In the genomic region with DNA sequence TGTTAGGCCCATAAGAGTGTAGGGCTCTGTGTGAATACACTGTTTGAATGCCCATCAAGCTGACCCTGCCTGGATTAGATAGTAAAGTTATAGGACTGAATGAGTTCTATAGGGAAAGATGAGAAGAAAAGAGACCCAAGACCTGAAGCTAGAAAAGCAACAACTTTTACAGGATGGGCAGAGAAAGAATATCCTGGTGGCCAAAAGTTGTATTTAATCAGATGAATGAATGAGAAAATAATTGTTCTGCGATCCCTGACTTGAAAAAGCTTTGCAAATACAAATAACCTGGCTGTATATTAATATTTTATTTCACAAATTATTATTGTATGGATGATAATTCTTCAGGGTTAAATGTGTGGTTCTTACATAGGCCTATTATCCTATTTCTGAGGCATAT, we compare ENCODE assay signal across 20 cellular contexts. TPM values are rescaled to one million over a fixed set of nuclear protein-coding genes. Genes with fewer than 3 reads are reported as not detected.
A peak's percentile ranks its signal among the peaks of the same experiment; 100 is the strongest.
DNase-seq lines count a peak whose midpoint lies in the region; ATAC-seq and TF ChIP-seq lines count a peak whose summit lies in the region.
"Had no signal": no experiment of that assay in that cellular context is flagged by ENCODE, and none has a peak within 500 bp of the region (broad histone marks: within the 10 kb centered on the region; RNA-seq: fewer than 3 reads in every experiment).

No MANE protein-coding gene starts in this region.

- H3K9me3 Mint-ChIP-seq in activated T-cell treated with anti-CD3 and anti-CD28 coated beads, Interleukin-2, amount 50 U/mL, for 72 hours = no peaks in the 10 kb centered on the region
- no peaks in the 10 kb centered on the region for H3K9me3 Mint-ChIP-seq in WTC11
- peaks cover 8% of the 10 kb centered on the region for H3K9me3 Mint-ChIP-seq in glutamatergic neuron (ENCODE audit: unreplicated experiment)

- no peaks in the 10 kb centered on the region for H3K9me3 ChIP-seq in thoracic aorta
- H3K9me3 ChIP-seq: HAP-1, Peyer's patch had no signal

- H3K4me3 Mint-ChIP-seq in activated T-cell treated with anti-CD3 and anti-CD28 coated beads, Interleukin-2, amount 50 U/mL, for 72 hours = no peak overlapping the region
- no peak overlapping the region for H3K4me3 Mint-ChIP-seq in WTC11
- H3K4me3 Mint-ChIP-seq in glutamatergic neuron (ENCODE audit: unreplicated experiment) = no peak overlapping the region

- no peak for ATAC-seq in activated T-cell treated with anti-CD3 and anti-CD28 coated beads, Interleukin-2, amount 50 U/mL, for 72 hours (replicated peaks in 1 of 2)
- ATAC-seq in WTC11 (no peak), thoracic aorta (ENCODE audit: insufficient number of reproducible peaks, low FRiP score, low read depth) (no peak), HG02798 (IDR thresholded peaks at IDR 0.05; ENCODE audit: poor library complexity, unreplicated experiment) (no peak)

- no peak overlapping the region for H3K4me3 ChIP-seq in thoracic aorta
- H3K4me3 ChIP-seq: HAP-1, Peyer's patch had no signal

- H3K4me1 ChIP-seq in thoracic aorta (ENCODE audit: control insufficient read depth in 1 of 2, low read depth in 2 of 2) = peaks cover 0 to 7% of the 10 kb centered on the region in 2 donors

- no peaks in the 10 kb centered on the region for H3K27me3 ChIP-seq in thoracic aorta (replicated peaks; ENCODE audit: insufficient read depth)
- H3K27me3 ChIP-seq: Peyer's patch had no signal

- no peak overlapping the region for H3K27ac ChIP-seq in thoracic aorta
- H3K27ac ChIP-seq: KMS-11, Peyer's patch had no signal

- no peak for DNase-seq in activated T-cell treated with anti-CD3 and anti-CD28 coated beads, Interleukin-2, amount 50 U/mL, for 72 hours
- no peak for DNase-seq in activated T-cell treated with anti-CD3 and anti-CD28 coated beads, Interleukin-2, amount 50 U/mL, for 1 hour
- DNase-seq in WTC11 (ENCODE audit: low spot score) (no peak), glutamatergic neuron (no peak), thoracic aorta (ENCODE audit: low spot score) (no peak), OCI-M2 (lab: John Stamatoyannopoulos, UW; ENCODE audit: unreplicated experiment) (no peak), DMS 273 treated with DMSO at 0.1 percent for 48 hours (lab: John Stamatoyannopoulos, UW) (no peak)
- DNase-seq: GOT3, IMR-90, MM.1S, NCI-H1048, NCI-H1417 treated with DMSO at 0.1 percent for 48 hours, NCI-H1694 treated with DMSO at 0.1 percent for 48 hours, NCI-H2081, NCI-H2227 treated with DMSO at 0.1 percent for 48 hours, Peyer's patch, SHP77 treated with DMSO at 0.1 percent for 48 hours had no signal

- TF ChIP-seq CTCF in WTC11 (IDR thresholded peaks at IDR 0.05) (no peak), glutamatergic neuron (IDR thresholded peaks at IDR 0.05; ENCODE audit: partially characterized antibody, unreplicated experiment) (peak; percentile 45), thoracic aorta (IDR thresholded peaks at IDR 0.05) (peak; percentile 23)

- peak overlapping the region; percentile 54 for H3K27ac Mint-ChIP-seq in activated T-cell treated with anti-CD3 and anti-CD28 coated beads, Interleukin-2, amount 50 U/mL, for 72 hours
- H3K27ac Mint-ChIP-seq in WTC11 = peak overlapping the region; percentile 5; the same call in 1 of the 2 replicates
- no peak overlapping the region for H3K27ac Mint-ChIP-seq in glutamatergic neuron (ENCODE audit: unreplicated experiment)

- CTCF ChIA-PET in WTC11 (lab: Charles Lee) = no interaction called here

- no peaks in the 10 kb centered on the region for H3K27me3 Mint-ChIP-seq in activated T-cell treated with anti-CD3 and anti-CD28 coated beads, Interleukin-2, amount 50 U/mL, for 72 hours (ENCODE audit: low read depth)
- H3K27me3 Mint-ChIP-seq in WTC11 (ENCODE audit: low read depth) = no peaks in the 10 kb centered on the region; the same call in 1 of the 2 replicates
- H3K27me3 Mint-ChIP-seq in glutamatergic neuron (ENCODE audit: unreplicated experiment) = peaks cover 12% of the 10 kb centered on the region

- H3K36me3 Mint-ChIP-seq in activated T-cell treated with anti-CD3 and anti-CD28 coated beads, Interleukin-2, amount 50 U/mL, for 72 hours (ENCODE audit: insufficient read depth in 2 of 2) = peaks cover 0 to 2% of the 10 kb centered on the region in 2 donors
- no peaks in the 10 kb centered on the region for H3K36me3 Mint-ChIP-seq in WTC11
- H3K36me3 Mint-ChIP-seq in glutamatergic neuron (ENCODE audit: unreplicated experiment) = no peaks in the 10 kb centered on the region

- POLR2A ChIA-PET in WTC11 (lab: Charles Lee) = no interaction called here

- no peaks in the 10 kb centered on the region for H3K36me3 ChIP-seq in thoracic aorta
- H3K36me3 ChIP-seq: HAP-1, Peyer's patch had no signal

- peaks cover 39% of the 10 kb centered on the region for H3K4me1 Mint-ChIP-seq in activated T-cell treated with anti-CD3 and anti-CD28 coated beads, Interleukin-2, amount 50 U/mL, for 72 hours (ENCODE audit: low read depth)
- peaks cover 33% of the 10 kb centered on the region for H3K4me1 Mint-ChIP-seq in WTC11
- H3K4me1 Mint-ChIP-seq in glutamatergic neuron (ENCODE audit: low read depth, unreplicated experiment) = peaks cover 4% of the 10 kb centered on the region

TF ChIP-seq in WTC11, 78 proteins besides CTCF, POLR2A, EP300 and RAD21:
- TF ChIP-seq SOX15 (CRISPR knock-in tag; IDR thresholded peaks at IDR 0.05) (no peak), E2F1 (CRISPR knock-in tag; IDR thresholded peaks at IDR 0.05) (no peak), SP1 (CRISPR knock-in tag; conservative IDR thresholded peaks at IDR 0.05) (no peak), ZNF121 (CRISPR knock-in tag; IDR thresholded peaks at IDR 0.05) (no peak), TEAD4 (CRISPR knock-in tag; IDR thresholded peaks at IDR 0.05) (no peak), EMX1 (CRISPR knock-in tag; IDR thresholded peaks at IDR 0.05) (no peak), FOXP1 (CRISPR knock-in tag; IDR thresholded peaks at IDR 0.05; ENCODE audit: borderline replicate concordance) (no peak), ZNF416 (CRISPR knock-in tag; IDR thresholded peaks at IDR 0.05) (no peak), NFE2L1 (CRISPR knock-in tag; IDR thresholded peaks at IDR 0.05) (no peak), HMGXB4 (CRISPR knock-in tag; IDR thresholded peaks at IDR 0.05) (no peak), E2F5 (CRISPR knock-in tag; IDR thresholded peaks at IDR 0.05) (no peak), FOXK1 (CRISPR knock-in tag; IDR thresholded peaks at IDR 0.05) (no peak), ZNF396 (CRISPR knock-in tag; IDR thresholded peaks at IDR 0.05; ENCODE audit: borderline replicate concordance) (no peak), ZBTB21 (CRISPR knock-in tag; IDR thresholded peaks at IDR 0.05; ENCODE audit: borderline replicate concordance) (no peak), SMAD3 (CRISPR knock-in tag; IDR thresholded peaks at IDR 0.05; ENCODE audit: borderline replicate concordance) (no peak), NFATC4 (CRISPR knock-in tag; IDR thresholded peaks at IDR 0.05) (no peak)
TF ChIP-seq in WTC11: peak in this region for 0.

RNA-seq across cellular contexts. Expression of gene ANO6, which starts 2.8 kb away (rescaled TPM):
- total RNA-seq in activated T-cell treated with anti-CD3 and anti-CD28 coated beads, Interleukin-2, amount 50 U/mL, for 72 hours = 10 to 100 TPM; 25.3 to 27.0 TPM
- 41.8 to 46.8 TPM (median 44.3 TPM) in 3 replicates for total RNA-seq in WTC11 (2021)
- total RNA-seq in glutamatergic neuron (ENCODE audit: unreplicated experiment) = 35.9 TPM
- 100 to 1,000 TPM; 114 to 139 TPM for total RNA-seq in thoracic aorta
